Comparison of ENCODE assay signal across 13 cellular contexts in genomic region chr5:84535281-84535680, GRCh38.
DNase-seq lines count a peak whose midpoint lies in the region; ATAC-seq and TF ChIP-seq lines count a peak whose summit lies in the region.
"Had no signal": no experiment of that assay in that cellular context is flagged by ENCODE, and none has a peak within 500 bp of the region (broad histone marks: within the 10 kb centered on the region; RNA-seq: fewer than 3 reads in every experiment).

No MANE protein-coding gene starts in this region.

- H3K4me3 ChIP-seq in HCT116 (replicated peaks in 1 of 2; ENCODE audit: low read depth in 1 of 2, low read length in 2 of 2), result no peak overlapping the region
- no peak overlapping the region for H3K4me3 ChIP-seq in adipocyte (ENCODE audit: low read length)
- no peak overlapping the region for H3K4me3 ChIP-seq in right cardiac atrium (ENCODE audit: low read length)
- H3K4me3 ChIP-seq: BLaER1 treated with 17β-estradiol and CSF1 and Interleukin-3, amounts not matched to agents 10 nM and 100 nM; GM23248 had no signal

- DNase-seq in HCT116 (ENCODE audit: low read depth, low spot score), result no peak
- peak; percentile 52 for DNase-seq in adipocyte (ENCODE audit: low read depth)
- DNase-seq in dedifferentiated amniotic fluid mesenchymal stem cell (ENCODE audit: extremely low spot score), result peak; percentile 22
- DNase-seq in renal cortical epithelial cell (ENCODE audit: low read depth), result peak; percentile 0
- DNase-seq in UCSD-AML1 (lab: John Stamatoyannopoulos, UW; ENCODE audit: unreplicated experiment), result no peak
- DNase-seq in right cardiac atrium, result no peak
- DNase-seq: 8988T; CD4-positive, CD25-positive, alpha-beta regulatory T cell; DMS53; GF-D8; GM23248 had no signal

- CTCF ChIA-PET in HCT116 (lab: Charles Lee), result no interaction called here

- no peaks in the 10 kb centered on the region for H3K79me2 ChIP-seq in HCT116 (ENCODE audit: insufficient read depth, low read length)

- ATAC-seq in HCT116 (no peak), GM21786 (IDR thresholded peaks at IDR 0.05; ENCODE audit: unreplicated experiment) (no peak), right cardiac atrium (no peak)

- no TSS peak for BruUV-seq in HCT116 (replicated peaks; lab: Mats Ljungman, UMichigan)

- intact Hi-C loops in HCT116 (cut with micrococcal nuclease) (no loop called here), right cardiac atrium (cut with DNase I) (no loop called here)

- no peak overlapping the region for H3K4me2 ChIP-seq in HCT116 (ENCODE audit: low read length)
- H3K4me2 ChIP-seq: BLaER1 treated with 17β-estradiol and CSF1 and Interleukin-3, amounts not matched to agents 10 nM and 100 nM had no signal

- POLR2A ChIA-PET in HCT116 (lab: Charles Lee), result no interaction called here

- H3K27ac ChIP-seq in HCT116 (ENCODE audit: low read depth, low read length), result no peak overlapping the region
- H3K27ac ChIP-seq in right cardiac atrium (ENCODE audit: low read length), result no peak overlapping the region
- H3K27ac ChIP-seq: BLaER1 treated with 17β-estradiol and CSF1 and Interleukin-3, amounts not matched to agents 10 nM and 100 nM; GM23248 had no signal

- no peak for TF ChIP-seq CTCF in HCT116 (IDR thresholded peaks at IDR 0.05 in 2 of 3, conservative IDR thresholded peaks at IDR 0.05 in 1 of 3; ENCODE audit: borderline replicate concordance in 1 of 3, insufficient read depth in 1 of 3, low read depth in 2 of 3, low read length in 2 of 3)

- no peaks in the 10 kb centered on the region for H3K9me3 ChIP-seq in HCT116 (ENCODE audit: control insufficient read depth in 1 of 2, insufficient read depth in 1 of 2, low read depth in 1 of 2, low read length in 2 of 2)
- peaks cover 7% of the 10 kb centered on the region for H3K9me3 ChIP-seq in adipocyte (ENCODE audit: control insufficient read depth, low read length)
- no peaks in the 10 kb centered on the region for H3K9me3 ChIP-seq in right cardiac atrium (ENCODE audit: control insufficient read depth, low read length)

- WGBS in right cardiac atrium, result 82% methylated on average over 3 of the region's 3 CpGs

- no peaks in the 10 kb centered on the region for H3K9me2 ChIP-seq in HCT116 (ENCODE audit: insufficient read depth)

- RAD21 ChIA-PET in HCT116 (lab: Charles Lee; ENCODE audit: low non-redundant PET in 1 of 2, low total read pairs in 2 of 2, uncharacterized antibody in 2 of 2, unreplicated experiment in 2 of 2), result no interaction called here

- H3K36me3 ChIP-seq in HCT116 (ENCODE audit: control insufficient read depth in 1 of 2, insufficient read depth in 2 of 2, low read length in 2 of 2), result no peaks in the 10 kb centered on the region
- H3K36me3 ChIP-seq in adipocyte (ENCODE audit: control insufficient read depth, insufficient read depth, low read length, severe bottlenecking), result no peaks in the 10 kb centered on the region
- H3K36me3 ChIP-seq: BLaER1 treated with 17β-estradiol and CSF1 and Interleukin-3, amounts not matched to agents 10 nM and 100 nM had no signal

- peak overlapping the region; percentile 20 for H2AFZ ChIP-seq in HCT116 (ENCODE audit: low read depth, low read length, poor library complexity, severe bottlenecking)
- H2AFZ ChIP-seq: GM23248 had no signal

- H3K27me3 ChIP-seq in HCT116 (ENCODE audit: insufficient read depth, low read length), result no peaks in the 10 kb centered on the region
- no peaks in the 10 kb centered on the region for H3K27me3 ChIP-seq in adipocyte (replicated peaks; ENCODE audit: control insufficient read depth, insufficient read depth, low read length)
- H3K27me3 ChIP-seq in right cardiac atrium (ENCODE audit: control insufficient read depth, insufficient read depth), result no peaks in the 10 kb centered on the region
- H3K27me3 ChIP-seq: BLaER1 treated with 17β-estradiol and CSF1 and Interleukin-3, amounts not matched to agents 10 nM and 100 nM had no signal

- no peak for TF ChIP-seq POLR2A in HCT116 (IDR thresholded peaks at IDR 0.05; ENCODE audit: borderline replicate concordance, extremely low read depth, insufficient read depth, insufficient read length)

- TF ChIP-seq RAD21 in HCT116 (IDR thresholded peaks at IDR 0.05; ENCODE audit: low read depth), result no peak

- H4K20me1 ChIP-seq in HCT116 (ENCODE audit: insufficient read depth), result no peaks in the 10 kb centered on the region
- H4K20me1 ChIP-seq: BLaER1 treated with 17β-estradiol and CSF1 and Interleukin-3, amounts not matched to agents 10 nM and 100 nM had no signal

- no peak overlapping the region for H3K9ac ChIP-seq in HCT116 (ENCODE audit: low read length)
- H3K9ac ChIP-seq in adipocyte (ENCODE audit: low read length), result no peak overlapping the region
- H3K9ac ChIP-seq: BLaER1 treated with 17β-estradiol and CSF1 and Interleukin-3, amounts not matched to agents 10 nM and 100 nM; GM23248 had no signal

- H3K4me1 ChIP-seq in HCT116 (ENCODE audit: control insufficient read depth in 1 of 2, insufficient read depth in 2 of 2, low read length in 2 of 2), result no peaks in the 10 kb centered on the region
- no peaks in the 10 kb centered on the region for H3K4me1 ChIP-seq in adipocyte (ENCODE audit: control insufficient read depth, insufficient read depth, low read length)
- no peaks in the 10 kb centered on the region for H3K4me1 ChIP-seq in right cardiac atrium (ENCODE audit: control insufficient read depth, insufficient read depth, low read length)
- H3K4me1 ChIP-seq: BLaER1 treated with 17β-estradiol and CSF1 and Interleukin-3, amounts not matched to agents 10 nM and 100 nM had no signal

TF ChIP-seq in HCT116, 20 proteins besides CTCF, POLR2A, EP300 and RAD21:
- TF ChIP-seq SP1 (IDR thresholded peaks at IDR 0.05; ENCODE audit: low read depth), result no peak
- TF ChIP-seq ZBTB33 (IDR thresholded peaks at IDR 0.05; ENCODE audit: extremely low read depth, insufficient replicate concordance, low read length), result no peak
- TF ChIP-seq, protein P1, sequence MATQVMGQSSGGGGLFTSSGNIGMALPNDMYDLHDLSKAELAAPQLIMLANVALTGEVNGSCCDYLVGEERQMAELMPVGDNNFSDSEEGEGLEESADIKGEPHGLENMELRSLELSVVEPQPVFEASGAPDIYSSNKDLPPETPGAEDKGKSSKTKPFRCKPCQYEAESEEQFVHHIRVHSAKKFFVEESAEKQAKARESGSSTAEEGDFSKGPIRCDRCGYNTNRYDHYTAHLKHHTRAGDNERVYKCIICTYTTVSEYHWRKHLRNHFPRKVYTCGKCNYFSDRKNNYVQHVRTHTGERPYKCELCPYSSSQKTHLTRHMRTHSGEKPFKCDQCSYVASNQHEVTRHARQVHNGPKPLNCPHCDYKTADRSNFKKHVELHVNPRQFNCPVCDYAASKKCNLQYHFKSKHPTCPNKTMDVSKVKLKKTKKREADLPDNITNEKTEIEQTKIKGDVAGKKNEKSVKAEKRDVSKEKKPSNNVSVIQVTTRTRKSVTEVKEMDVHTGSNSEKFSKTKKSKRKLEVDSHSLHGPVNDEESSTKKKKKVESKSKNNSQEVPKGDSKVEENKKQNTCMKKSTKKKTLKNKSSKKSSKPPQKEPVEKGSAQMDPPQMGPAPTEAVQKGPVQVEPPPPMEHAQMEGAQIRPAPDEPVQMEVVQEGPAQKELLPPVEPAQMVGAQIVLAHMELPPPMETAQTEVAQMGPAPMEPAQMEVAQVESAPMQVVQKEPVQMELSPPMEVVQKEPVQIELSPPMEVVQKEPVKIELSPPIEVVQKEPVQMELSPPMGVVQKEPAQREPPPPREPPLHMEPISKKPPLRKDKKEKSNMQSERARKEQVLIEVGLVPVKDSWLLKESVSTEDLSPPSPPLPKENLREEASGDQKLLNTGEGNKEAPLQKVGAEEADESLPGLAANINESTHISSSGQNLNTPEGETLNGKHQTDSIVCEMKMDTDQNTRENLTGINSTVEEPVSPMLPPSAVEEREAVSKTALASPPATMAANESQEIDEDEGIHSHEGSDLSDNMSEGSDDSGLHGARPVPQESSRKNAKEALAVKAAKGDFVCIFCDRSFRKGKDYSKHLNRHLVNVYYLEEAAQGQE (IDR thresholded peaks at IDR 0.05; ENCODE audit: low read depth), result no peak
- TF ChIP-seq FOSL1 (IDR thresholded peaks at IDR 0.05; ENCODE audit: low read depth), result no peak
- TF ChIP-seq JUND (IDR thresholded peaks at IDR 0.05), result no peak
- no peak for TF ChIP-seq MAX (IDR thresholded peaks at IDR 0.05)
- TF ChIP-seq SIN3A (IDR thresholded peaks at IDR 0.05; ENCODE audit: low read depth), result no peak
- TF ChIP-seq YY1 (IDR thresholded peaks at IDR 0.05; ENCODE audit: extremely low read depth, insufficient replicate concordance, low read depth, low read length), result no peak
- TF ChIP-seq EZH2 (IDR thresholded peaks at IDR 0.05), result no peak
- no peak for TF ChIP-seq SRF (IDR thresholded peaks at IDR 0.05; ENCODE audit: low read depth)

Comparison
In these comparisons a context has a peak if more than half of its experiments do, and no peak if none do; other contexts are left out.
1. DNase-seq: peak in adipocyte (single experiment), dedifferentiated amniotic fluid mesenchymal stem cell (single experiment) and renal cortical epithelial cell (single experiment); none in HCT116 (single experiment), UCSD-AML1 (single experiment) and right cardiac atrium (0 of 3).